ENCODE assay signal across 1 cellular context in the genomic region with DNA sequence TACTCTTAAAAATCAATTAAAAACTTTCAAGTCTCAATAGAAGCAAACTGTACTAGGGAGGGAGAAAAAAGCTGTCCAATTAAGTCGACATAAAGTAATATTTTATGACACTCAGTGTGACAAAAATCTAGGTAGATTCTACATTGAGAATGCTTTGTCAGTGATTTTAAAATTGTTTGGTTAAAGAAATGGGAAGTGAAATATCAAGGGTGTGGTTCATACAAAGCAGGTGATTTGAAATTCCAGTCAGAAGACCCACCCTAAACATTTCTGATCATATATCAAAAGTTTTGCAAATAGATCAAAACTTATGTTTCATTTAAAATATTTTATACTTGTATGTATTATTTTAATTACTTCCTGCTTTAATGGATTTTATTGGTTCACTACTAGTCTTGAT.
TF ChIP-seq lines count a peak whose summit lies in the region.

No MANE protein-coding gene starts in this region.

TF ChIP-seq in GM12878, 131 proteins besides CTCF, POLR2A, EP300 and RAD21 (continued from another document):
- TF ChIP-seq, protein P1, sequence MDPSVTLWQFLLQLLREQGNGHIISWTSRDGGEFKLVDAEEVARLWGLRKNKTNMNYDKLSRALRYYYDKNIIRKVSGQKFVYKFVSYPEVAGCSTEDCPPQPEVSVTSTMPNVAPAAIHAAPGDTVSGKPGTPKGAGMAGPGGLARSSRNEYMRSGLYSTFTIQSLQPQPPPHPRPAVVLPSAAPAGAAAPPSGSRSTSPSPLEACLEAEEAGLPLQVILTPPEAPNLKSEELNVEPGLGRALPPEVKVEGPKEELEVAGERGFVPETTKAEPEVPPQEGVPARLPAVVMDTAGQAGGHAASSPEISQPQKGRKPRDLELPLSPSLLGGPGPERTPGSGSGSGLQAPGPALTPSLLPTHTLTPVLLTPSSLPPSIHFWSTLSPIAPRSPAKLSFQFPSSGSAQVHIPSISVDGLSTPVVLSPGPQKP (IDR thresholded peaks at IDR 0.05; ENCODE audit: low read depth, low read length): no peak
- TF ChIP-seq CBX5 (IDR thresholded peaks at IDR 0.05; ENCODE audit: low read depth) (no peak), MEF2A (IDR thresholded peaks at IDR 0.05; ENCODE audit: insufficient read depth, low read depth, low read length) (no peak)
- TF ChIP-seq, protein P2, sequence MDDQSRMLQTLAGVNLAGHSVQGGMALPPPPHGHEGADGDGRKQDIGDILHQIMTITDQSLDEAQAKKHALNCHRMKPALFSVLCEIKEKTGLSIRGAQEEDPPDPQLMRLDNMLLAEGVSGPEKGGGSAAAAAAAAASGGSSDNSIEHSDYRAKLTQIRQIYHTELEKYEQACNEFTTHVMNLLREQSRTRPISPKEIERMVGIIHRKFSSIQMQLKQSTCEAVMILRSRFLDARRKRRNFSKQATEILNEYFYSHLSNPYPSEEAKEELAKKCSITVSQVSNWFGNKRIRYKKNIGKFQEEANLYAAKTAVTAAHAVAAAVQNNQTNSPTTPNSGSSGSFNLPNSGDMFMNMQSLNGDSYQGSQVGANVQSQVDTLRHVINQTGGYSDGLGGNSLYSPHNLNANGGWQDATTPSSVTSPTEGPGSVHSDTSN (IDR thresholded peaks at IDR 0.05; ENCODE audit: insufficient replicate concordance, low read depth, low read length): no peak
